Comparison of ENCODE assay signal across 8 cellular contexts in the genomic region with DNA sequence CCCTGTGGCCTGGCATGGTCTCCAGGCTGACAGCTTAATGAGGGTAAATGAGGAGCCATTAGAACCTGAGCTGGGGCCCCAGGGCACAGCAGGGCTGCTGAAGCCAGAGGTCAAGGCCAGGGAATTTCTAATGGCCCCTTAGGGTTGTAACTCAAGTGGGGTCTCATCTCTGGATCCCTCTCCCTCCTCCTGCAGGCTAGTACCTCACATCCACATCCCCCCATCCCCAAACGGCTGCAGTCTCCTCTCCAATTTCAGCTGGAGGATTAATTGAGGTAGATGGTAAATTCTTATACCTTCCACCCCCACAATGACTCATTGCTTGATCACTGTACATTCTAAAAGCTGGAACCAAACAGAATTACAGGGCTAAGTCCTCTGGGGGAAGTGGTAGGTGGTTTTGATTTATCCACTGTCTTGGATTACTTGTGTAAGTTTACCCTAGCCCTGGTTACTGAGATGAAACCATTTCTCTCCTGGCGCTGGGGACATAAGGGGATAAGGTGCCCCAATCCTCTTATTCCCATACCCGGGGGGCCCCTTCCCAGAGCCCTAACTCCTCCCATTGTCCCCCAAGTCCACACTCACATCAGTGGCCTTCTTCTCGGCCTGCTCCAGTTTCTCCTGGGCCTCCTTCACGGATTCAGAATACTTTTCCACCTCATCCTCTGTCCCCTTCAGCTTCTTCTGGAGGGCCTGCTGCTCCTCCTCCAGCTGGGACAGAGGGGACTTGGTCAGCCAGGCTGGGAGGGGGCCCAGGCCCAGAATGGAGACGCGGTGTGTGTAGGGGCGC. TPM values are rescaled to one million over a fixed set of nuclear protein-coding genes. Genes with fewer than 3 reads are reported as not detected.
DNase-seq lines count a peak whose midpoint lies in the region; ATAC-seq and TF ChIP-seq lines count a peak whose summit lies in the region.

No MANE protein-coding gene starts in this region.

- H3K27ac Mint-ChIP-seq in memory B cell, result no peak overlapping the region

- H3K9ac ChIP-seq in BLaER1, result peak overlapping the region; percentile 79

- no peaks in the 10 kb centered on the region for H3K36me3 Mint-ChIP-seq in memory B cell

- H3K4me3 ChIP-seq in BLaER1 (peak overlapping the region; percentile 73), breast epithelium (peak overlapping the region; percentile 55 to 81 (median 68)), vagina (peak overlapping the region; percentile 79 to 90)

- no peak for TF ChIP-seq CTCF in breast epithelium (IDR thresholded peaks at IDR 0.05)
- TF ChIP-seq CTCF in vagina (IDR thresholded peaks at IDR 0.05), result no peak
- TF ChIP-seq CTCF in GM20000 (IDR thresholded peaks at IDR 0.05; ENCODE audit: extremely low read depth, missing control alignments), result no peak

- H3K36me3 ChIP-seq in BLaER1 (peaks cover 22% of the 10 kb centered on the region), breast epithelium (no peaks in the 10 kb centered on the region), vagina (peaks cover 0 to 11% of the 10 kb centered on the region in 2 donors)

- H3K27me3 ChIP-seq in BLaER1 (no peaks in the 10 kb centered on the region), breast epithelium (no peaks in the 10 kb centered on the region), vagina (no peaks in the 10 kb centered on the region)

- DNase-seq in LHCN-M2 (ENCODE audit: low read depth) (peak; percentile 91), breast epithelium (ENCODE audit: low spot score in 2 of 2) (no peak), memory B cell (ENCODE audit: low spot score in 2 of 2) (no peak), vagina (ENCODE audit: extremely low spot score in 2 of 2) (no peak), GM20000 (ENCODE audit: low spot score) (no peak), NCI-H1092 treated with DMSO at 0.1 percent for 48 hours (lab: John Stamatoyannopoulos, UW) (no peak)
- no peak for DNase-seq in activated effector memory CD4-positive, alpha-beta T cell treated with Interleukin-2 at 50 U/mL for 16 hours

- no peak for ATAC-seq in memory B cell (ENCODE audit: low read depth)

- H3K27ac ChIP-seq in BLaER1 (peak overlapping the region; percentile 81), breast epithelium (peak overlapping the region; percentile 92 to 94), vagina (peak overlapping the region; percentile 96)

- H3K9me3 ChIP-seq in BLaER1 (no peaks in the 10 kb centered on the region), breast epithelium (no peaks in the 10 kb centered on the region), vagina (no peaks in the 10 kb centered on the region)

- H3K4me1 Mint-ChIP-seq in memory B cell, result peaks cover 7% of the 10 kb centered on the region

- H3K4me3 Mint-ChIP-seq in memory B cell, result peak overlapping the region; percentile 63

- H3K4me2 ChIP-seq in BLaER1, result peak overlapping the region; percentile 93

- no peaks in the 10 kb centered on the region for H4K20me1 ChIP-seq in BLaER1

- no peak for TF ChIP-seq POLR2A in breast epithelium (IDR thresholded peaks at IDR 0.05)
- no peak for TF ChIP-seq POLR2A in vagina (IDR thresholded peaks at IDR 0.05)

- intact Hi-C loops in breast epithelium (cut with DNase I; ENCODE audit: low total_unique reads) (no loop called here), vagina (cut with DNase I) (no loop called here)

- no peaks in the 10 kb centered on the region for H3K27me3 Mint-ChIP-seq in memory B cell

- H3K4me1 ChIP-seq in BLaER1 (peaks cover 48% of the 10 kb centered on the region), breast epithelium (peaks cover 0 to 3% of the 10 kb centered on the region in 2 donors), vagina (peaks cover 32% of the 10 kb centered on the region)

- H3K9me3 Mint-ChIP-seq in memory B cell, result no peaks in the 10 kb centered on the region

RNA-seq across cellular contexts. Expression of a gene that starts 1.0 kb away (rescaled TPM):
- total RNA-seq in LHCN-M2 (2014; rRNA removed) (1,008 and 1,115 TPM in 2 replicates), breast epithelium (100 to 1,000 TPM; 143 to 402 (median 258) TPM), vagina (460 TPM)
- polyA plus RNA-seq in LHCN-M2 (2012), result 2,470 TPM

RNA-seq across cellular contexts. Expression of a gene that starts 15.0 kb away (rescaled TPM):
- total RNA-seq in LHCN-M2 (2014; rRNA removed) (2.4 and 3.8 TPM in 2 replicates), breast epithelium (1 to 10 TPM in 1 of 3 donors, under 1 TPM in 1, not detected in 1; 0.16 to 5.0 TPM), vagina (0.98 TPM)
- polyA plus RNA-seq in LHCN-M2 (2012), result 3.3 TPM

RNA-seq across cellular contexts. Expression of a gene that starts 23.8 kb away (rescaled TPM):
- 4.4 and 4.5 TPM in 2 replicates for total RNA-seq in LHCN-M2 (2014; rRNA removed)
- polyA plus RNA-seq in LHCN-M2 (2012), result 1.6 TPM
- total RNA-seq in breast epithelium, result 1 to 10 TPM in 1 of 3 donors, under 1 TPM in 2; 0.59 to 1.6 (median 0.80) TPM
- total RNA-seq in vagina, result 1.2 TPM

RNA-seq across cellular contexts. Expression of a gene that starts 30.7 kb away (rescaled TPM):
- total RNA-seq in LHCN-M2 (2014; rRNA removed) (11.1 and 13.3 TPM in 2 replicates), breast epithelium (100 to 1,000 TPM in 1 of 3 donors, 10 to 100 TPM in 2; 18.3 to 102 (median 35.4) TPM), vagina (17.2 TPM)
- 36.5 TPM for polyA plus RNA-seq in LHCN-M2 (2012)

RNA-seq across cellular contexts. Expression of a gene that starts 30.9 kb away (rescaled TPM):
- total RNA-seq in LHCN-M2 (2014; rRNA removed), result 5,651 and 6,728 TPM in 2 replicates
- polyA plus RNA-seq in LHCN-M2 (2012), result 16.9 TPM
- total RNA-seq in breast epithelium, result 1,000 to 10,000 TPM; 1,664 to 2,064 (median 2,058) TPM
- 8,462 TPM for total RNA-seq in vagina
